Comparison of ENCODE assay signal across 9 cellular contexts in genomic region chr19:11577451-11578341, GRCh38. TPM values are rescaled to one million over a fixed set of nuclear protein-coding genes. Genes with fewer than 3 reads are reported as not detected.
A peak's percentile ranks its signal among the peaks of the same experiment; 100 is the strongest.
DNase-seq lines count a peak whose midpoint lies in the region; ATAC-seq and TF ChIP-seq lines count a peak whose summit lies in the region.
"Had no signal": no experiment of that assay in that cellular context is flagged by ENCODE, and none has a peak within 500 bp of the region (broad histone marks: within the 10 kb centered on the region; RNA-seq: fewer than 3 reads in every experiment).

TSS of gene ACP5 (minus strand) at chr19:11577645. CDS start at chr19:11577317, 328 bp downstream.

- H3K4me2 ChIP-seq in mesendoderm (ENCODE audit: low read length), result peak within 1 kb of the TSS; percentile 62

- H4K5ac ChIP-seq in mesendoderm (ENCODE audit: low read length), result no peak within 1 kb of the TSS

- peak within 1 kb of the TSS; percentile 38 for H3K9ac ChIP-seq in mesendoderm (ENCODE audit: low read length)

- no peaks in the 10 kb centered on the region for H3K27me3 Mint-ChIP-seq in activated naive CD4-positive, alpha-beta T cell treated with anti-CD3 and anti-CD28 coated beads, Interleukin-2, amount 50 U/mL, for 24 hours
- no peaks in the 10 kb centered on the region for H3K27me3 Mint-ChIP-seq in dendritic cell treated with granulocyte-macrophage colony-stimulating factor and Interleukin-4, amounts not matched to agents 40 ng/mL and 50 ng/mL, for 4 days

- no peak for TF ChIP-seq CTCF in upper lobe of right lung (IDR thresholded peaks at IDR 0.05)

- no peaks in the 10 kb centered on the region for H3K79me2 ChIP-seq in mesendoderm (ENCODE audit: control insufficient read depth, insufficient read depth, low read length)

- peak within 1 kb of the TSS; percentile 59 for H3K27ac Mint-ChIP-seq in activated naive CD4-positive, alpha-beta T cell treated with anti-CD3 and anti-CD28 coated beads, Interleukin-2, amount 50 U/mL, for 24 hours
- H3K27ac Mint-ChIP-seq in dendritic cell treated with granulocyte-macrophage colony-stimulating factor and Interleukin-4, amounts not matched to agents 40 ng/mL and 50 ng/mL, for 4 days, result peak within 1 kb of the TSS; percentile 89

- H3K4me1 ChIP-seq in mesendoderm (ENCODE audit: control insufficient read depth, low read depth, low read length) (no peaks in the 10 kb centered on the region), upper lobe of right lung (peaks cover 36% of the 10 kb centered on the region)

- no peak for DNase-seq in activated naive CD4-positive, alpha-beta T cell treated with Interleukin-2 at 50 U/mL for 16 hours
- DNase-seq in mesendoderm (peak; percentile 37), upper lobe of right lung (peak; percentile 78), DMS 273 (lab: John Stamatoyannopoulos, UW; ENCODE audit: unreplicated experiment) (no peak)
- no peak for DNase-seq in stimulated activated CD4-positive, alpha-beta T cell treated with anti-CD3 and anti-CD28 coated beads, Interleukin-15, amount 100 ng/mL, for 24 hours
- DNase-seq: Calu3 had no signal

- H3K23ac ChIP-seq in mesendoderm (ENCODE audit: low read length), result no peak within 1 kb of the TSS

- H2AK5ac ChIP-seq in mesendoderm (ENCODE audit: low read length), result no peak within 1 kb of the TSS

- H3K4me3 ChIP-seq in mesendoderm (ENCODE audit: low read length) (peak within 1 kb of the TSS; percentile 9), upper lobe of right lung (peak within 1 kb of the TSS; percentile 58)

- no peak within 1 kb of the TSS for H4K8ac ChIP-seq in mesendoderm (ENCODE audit: low read depth, low read length)

- no peak within 1 kb of the TSS for H2BK120ac ChIP-seq in mesendoderm (ENCODE audit: low read depth, low read length)

- H3K4ac ChIP-seq in mesendoderm (ENCODE audit: low read depth, low read length), result no peak within 1 kb of the TSS

- intact Hi-C loops in dendritic cell treated with granulocyte-macrophage colony-stimulating factor and Interleukin-4, amounts not matched to agents 40 ng/mL and 50 ng/mL, for 4 days (cut with micrococcal nuclease), result no loop called here
- intact Hi-C loops in upper lobe of right lung (cut with DNase I), result no loop called here

- no CpG with 5 or more reads among the region's 22 CpGs for WGBS in mesendoderm (ENCODE audit: extremely low coverage, insufficient coverage, low lambda C conversion rate)

- no peaks in the 10 kb centered on the region for H3K9me3 Mint-ChIP-seq in activated naive CD4-positive, alpha-beta T cell treated with anti-CD3 and anti-CD28 coated beads, Interleukin-2, amount 50 U/mL, for 24 hours
- H3K9me3 Mint-ChIP-seq in dendritic cell treated with granulocyte-macrophage colony-stimulating factor and Interleukin-4, amounts not matched to agents 40 ng/mL and 50 ng/mL, for 4 days, result no peaks in the 10 kb centered on the region

- H3K27ac ChIP-seq in mesendoderm (ENCODE audit: low read depth, low read length), result no peak within 1 kb of the TSS
- H3K27ac ChIP-seq in upper lobe of right lung, result peak within 1 kb of the TSS; percentile 84

- H3K4me1 Mint-ChIP-seq in activated naive CD4-positive, alpha-beta T cell treated with anti-CD3 and anti-CD28 coated beads, Interleukin-2, amount 50 U/mL, for 24 hours, result peaks cover 27% of the 10 kb centered on the region
- peaks cover 68% of the 10 kb centered on the region for H3K4me1 Mint-ChIP-seq in dendritic cell treated with granulocyte-macrophage colony-stimulating factor and Interleukin-4, amounts not matched to agents 40 ng/mL and 50 ng/mL, for 4 days (ENCODE audit: low read depth)

- peak within 1 kb of the TSS; percentile 67 for H3K56ac ChIP-seq in mesendoderm (ENCODE audit: low read length)

- peak within 1 kb of the TSS; percentile 77 for H3K4me3 Mint-ChIP-seq in activated naive CD4-positive, alpha-beta T cell treated with anti-CD3 and anti-CD28 coated beads, Interleukin-2, amount 50 U/mL, for 24 hours
- H3K4me3 Mint-ChIP-seq in dendritic cell treated with granulocyte-macrophage colony-stimulating factor and Interleukin-4, amounts not matched to agents 40 ng/mL and 50 ng/mL, for 4 days, result peak within 1 kb of the TSS; percentile 90

- no peaks in the 10 kb centered on the region for H3K36me3 Mint-ChIP-seq in activated naive CD4-positive, alpha-beta T cell treated with anti-CD3 and anti-CD28 coated beads, Interleukin-2, amount 50 U/mL, for 24 hours
- peaks cover 58% of the 10 kb centered on the region for H3K36me3 Mint-ChIP-seq in dendritic cell treated with granulocyte-macrophage colony-stimulating factor and Interleukin-4, amounts not matched to agents 40 ng/mL and 50 ng/mL, for 4 days (ENCODE audit: low read depth)

- no peaks in the 10 kb centered on the region for H3K9me3 ChIP-seq in upper lobe of right lung

- H3K18ac ChIP-seq in mesendoderm (ENCODE audit: low read length), result no peak within 1 kb of the TSS

- H2BK5ac ChIP-seq in mesendoderm (ENCODE audit: low read length), result no peak within 1 kb of the TSS

- H3K27me3 ChIP-seq in mesendoderm (ENCODE audit: insufficient read depth, low read length, poor library complexity) (no peaks in the 10 kb centered on the region), upper lobe of right lung (no peaks in the 10 kb centered on the region)

- peak; percentile 51 for ATAC-seq in upper lobe of right lung
- no peak for ATAC-seq in HG03457 (IDR thresholded peaks at IDR 0.05; ENCODE audit: unreplicated experiment)

- H3K36me3 ChIP-seq in mesendoderm (ENCODE audit: control insufficient read depth, insufficient read depth, low read length) (no peaks in the 10 kb centered on the region), upper lobe of right lung (no peaks in the 10 kb centered on the region)

- H3K79me1 ChIP-seq in mesendoderm (ENCODE audit: low read length), result no peaks in the 10 kb centered on the region

- H2BK15ac ChIP-seq in mesendoderm (replicated peaks; ENCODE audit: low read depth), result no peak within 1 kb of the TSS

RNA-seq across cellular contexts. Expression of gene ACP5, which starts in this region (rescaled TPM):
- 4.5 TPM for polyA plus RNA-seq in mesendoderm (2013, experiment 1 of 2)
- 3.7 TPM for polyA plus RNA-seq in mesendoderm (2013, experiment 2 of 2)
- total RNA-seq in upper lobe of right lung, result 429 TPM

Comparison
In these comparisons a context has a peak if more than half of its experiments do, and no peak if none do; other contexts are left out.
1. DNase-seq: peak in mesendoderm (single experiment) and upper lobe of right lung (single experiment); none in activated naive CD4-positive, alpha-beta T cell treated with Interleukin-2 at 50 U/mL for 16 hours (single experiment), DMS 273 (single experiment) and stimulated activated CD4-positive, alpha-beta T cell treated with anti-CD3 and anti-CD28 coated beads, Interleukin-15, amount 100 ng/mL, for 24 hours (single experiment).